ENCODE assay signal across 12 cellular contexts in the genomic region with DNA sequence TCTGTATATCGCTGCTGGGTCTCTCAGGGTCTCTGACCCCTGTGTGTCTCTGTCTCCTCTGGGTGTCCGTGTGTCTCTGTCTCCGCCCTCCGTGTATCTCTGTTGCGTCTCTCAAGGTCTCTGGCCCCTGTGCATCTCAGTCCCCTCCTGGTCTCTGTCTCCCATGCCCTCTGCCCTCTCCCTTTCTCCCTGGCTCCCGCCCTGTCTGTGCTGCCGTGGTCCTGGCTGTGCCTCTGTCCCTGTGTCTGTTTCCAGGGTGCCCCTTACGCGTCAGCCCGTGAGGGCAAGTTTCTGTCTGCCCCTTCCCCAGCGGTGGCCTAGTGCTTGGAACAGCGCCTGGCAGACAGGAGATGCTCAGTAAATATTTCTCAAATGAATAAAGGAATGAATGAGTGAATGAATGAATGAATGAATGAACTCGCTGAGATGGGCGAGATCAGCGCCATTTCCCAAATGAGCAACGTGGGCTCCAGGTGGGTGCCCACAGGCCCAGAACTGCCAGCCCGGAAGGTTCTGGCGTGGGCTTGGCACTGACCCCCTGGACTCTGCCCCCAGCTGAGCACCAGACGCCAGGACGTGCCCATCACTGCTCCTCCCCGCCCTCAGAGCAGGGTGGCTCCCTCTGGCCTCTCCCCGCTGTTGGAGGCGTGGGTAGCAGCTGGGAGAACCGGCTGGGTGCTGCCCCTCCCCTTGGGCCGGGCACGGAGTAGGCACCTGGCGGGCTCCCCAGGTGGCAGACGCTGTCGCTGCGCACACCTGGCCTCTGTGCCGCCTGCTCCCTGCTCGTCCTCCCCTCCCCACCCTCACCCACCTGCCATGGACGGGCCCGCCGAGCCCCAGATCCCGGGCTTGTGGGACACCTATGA. TPM values are rescaled to one million over a fixed set of nuclear protein-coding genes. Genes with fewer than 3 reads are reported as not detected.
DNase-seq lines count a peak whose midpoint lies in the region; ATAC-seq lines count a peak whose summit lies in the region.
"Had no signal": no experiment of that assay in that cellular context is flagged by ENCODE, and none has a peak within 500 bp of the region (broad histone marks: within the 10 kb centered on the region; RNA-seq: fewer than 3 reads in every experiment).

A gene (plus strand): TSS at position 736 of the 866 bp plus-strand sequence. CDS start 81 bp downstream, at position 817.

- H3K4me3 Mint-ChIP-seq in stimulated activated memory B cell treated with anti-CD40 and anti-IgM and Interleukin-4, amounts not matched to agents 10 μg/mL and 1 μg/mL and 100 μg/mL, for 72 hours, result no peak within 1 kb of the TSS
- H3K4me3 Mint-ChIP-seq: activated naive CD4-positive, alpha-beta T cell treated with anti-CD3 and anti-CD28 coated beads, Interleukin-2, amount 50 U/mL, for 24 hours had no signal

- no peak within 1 kb of the TSS for H3K27ac Mint-ChIP-seq in stimulated activated memory B cell treated with anti-CD40 and anti-IgM and Interleukin-4, amounts not matched to agents 10 μg/mL and 1 μg/mL and 100 μg/mL, for 72 hours
- H3K27ac Mint-ChIP-seq: activated naive CD4-positive, alpha-beta T cell treated with anti-CD3 and anti-CD28 coated beads, Interleukin-2, amount 50 U/mL, for 24 hours had no signal

- ATAC-seq in stimulated activated memory B cell treated with anti-CD40 and anti-IgM and Interleukin-4, amounts not matched to agents 10 μg/mL and 1 μg/mL and 100 μg/mL, for 72 hours, result peak; percentile 17

- no peaks in the 10 kb centered on the region for H3K9me3 Mint-ChIP-seq in stimulated activated memory B cell treated with anti-CD40 and anti-IgM and Interleukin-4, amounts not matched to agents 10 μg/mL and 1 μg/mL and 100 μg/mL, for 72 hours
- H3K9me3 Mint-ChIP-seq: activated naive CD4-positive, alpha-beta T cell treated with anti-CD3 and anti-CD28 coated beads, Interleukin-2, amount 50 U/mL, for 24 hours had no signal

- in situ Hi-C loops in G401 (cut with HindIII; ENCODE audit: low sequenced_read_pairs), result no loop called here

- H3K27ac ChIP-seq in epithelial cell of prostate, result peak within 1 kb of the TSS; percentile 78

- H3K4me1 Mint-ChIP-seq in stimulated activated memory B cell treated with anti-CD40 and anti-IgM and Interleukin-4, amounts not matched to agents 10 μg/mL and 1 μg/mL and 100 μg/mL, for 72 hours, result no peaks in the 10 kb centered on the region
- H3K4me1 Mint-ChIP-seq: activated naive CD4-positive, alpha-beta T cell treated with anti-CD3 and anti-CD28 coated beads, Interleukin-2, amount 50 U/mL, for 24 hours had no signal

- H3K27me3 Mint-ChIP-seq in stimulated activated memory B cell treated with anti-CD40 and anti-IgM and Interleukin-4, amounts not matched to agents 10 μg/mL and 1 μg/mL and 100 μg/mL, for 72 hours, result peaks cover 43% of the 10 kb centered on the region

- H3K36me3 Mint-ChIP-seq in stimulated activated memory B cell treated with anti-CD40 and anti-IgM and Interleukin-4, amounts not matched to agents 10 μg/mL and 1 μg/mL and 100 μg/mL, for 72 hours, result no peaks in the 10 kb centered on the region
- H3K36me3 Mint-ChIP-seq: activated naive CD4-positive, alpha-beta T cell treated with anti-CD3 and anti-CD28 coated beads, Interleukin-2, amount 50 U/mL, for 24 hours had no signal

- DNase-seq in NCI-H2081 (lab: John Stamatoyannopoulos, UW) (peak; percentile 81 to 91), NCI-H2081 treated with DMSO at 0.1 percent for 48 hours (lab: John Stamatoyannopoulos, UW) (no peak), NCI-H2196 treated with DMSO at 0.1 percent for 48 hours (lab: John Stamatoyannopoulos, UW; ENCODE audit: unreplicated experiment) (peak; percentile 86), epithelial cell of prostate (ENCODE audit: low read depth, low spot score) (no peak), G401 (ENCODE audit: low spot score) (no peak), UCSD-AML1 (lab: John Stamatoyannopoulos, UW; ENCODE audit: unreplicated experiment) (no peak)
- no peak for DNase-seq in activated CD8-positive, alpha-beta memory T cell treated with anti-CD3 and anti-CD28 coated beads, Interleukin-2, amount 50 U/mL, for 4 hours
- DNase-seq: cortex of kidney had no signal

RNA-seq across cellular contexts. Expression of the gene that starts here (rescaled TPM):
- 0.37 TPM in 1 of 2 replicates, not detected in the other for total RNA-seq in G401 (2014; rRNA removed; shearing (Covaris generic))
- total RNA-seq: lung microvascular endothelial cell, pulmonary artery endothelial cell had no signal

Comparison
In these comparisons a context has a peak if more than half of its experiments do, and no peak if none do; other contexts are left out.
1. DNase-seq: peak in NCI-H2081 (2 of 2) and NCI-H2196 treated with DMSO at 0.1 percent for 48 hours (single experiment); none in NCI-H2081 treated with DMSO at 0.1 percent for 48 hours (single experiment), epithelial cell of prostate (single experiment), activated CD8-positive, alpha-beta memory T cell treated with anti-CD3 and anti-CD28 coated beads, Interleukin-2, amount 50 U/mL, for 4 hours (single experiment), G401 (single experiment) and UCSD-AML1 (single experiment).